Comparison of ENCODE assay signal across 8 cellular contexts in genomic region chr11:61162092-61162935, GRCh38. TPM values are rescaled to one million over a fixed set of nuclear protein-coding genes. Genes with fewer than 3 reads are reported as not detected.
DNase-seq lines count a peak whose midpoint lies in the region; ATAC-seq, FAIRE-seq and TF ChIP-seq lines count a peak whose summit lies in the region.

No MANE protein-coding gene starts in this region.

- H3K4me3 ChIP-seq in OCI-LY1 (ENCODE audit: low read depth, low read length, poor library complexity, severe bottlenecking) = peak overlapping the region; percentile 90
- H3K4me3 ChIP-seq in HepG2 (replicated peaks in 1 of 3; ENCODE audit: insufficient read depth in 1 of 3, low read depth in 2 of 3, low read length in 3 of 3) = peak overlapping the region; percentile 71 to 87 (median 84)
- peak overlapping the region; percentile 80 to 94 (median 86) for H3K4me3 ChIP-seq in subcutaneous abdominal adipose tissue (ENCODE audit: low read depth in 1 of 5, low read length in 5 of 5)

- CTCF ChIA-PET in MCF 10A (lab: Yijun Ruan, JAX) = no interaction called here
- CTCF ChIA-PET in HepG2 (lab: Yijun Ruan, JAX; ENCODE audit: low intra/inter-chr PET ratio, low total read pairs) = no interaction called here

- TF ChIP-seq CTCF in OCI-LY1 (IDR thresholded peaks at IDR 0.05; ENCODE audit: low read length) = no peak
- TF ChIP-seq CTCF in MCF 10A (IDR thresholded peaks at IDR 0.05; ENCODE audit: unreplicated experiment) = no peak
- no peak for TF ChIP-seq CTCF in HepG2 (CRISPR knock-in tag; IDR thresholded peaks at IDR 0.05)

- H3K9ac ChIP-seq in OCI-LY1 (ENCODE audit: low read length) = peak overlapping the region; percentile 81
- H3K9ac ChIP-seq in HepG2 (ENCODE audit: insufficient read depth, low read depth, low read length) = peak overlapping the region; percentile 87
- peak overlapping the region; percentile 81 to 90 (median 88) for H3K9ac ChIP-seq in subcutaneous abdominal adipose tissue (ENCODE audit: low read length in 5 of 5)

- 0 out of 2 replicates have a peak overlapping the region, but pooled peaks have one; percentile 4 for H2AFZ ChIP-seq in OCI-LY1 (ENCODE audit: low read length)
- no peak overlapping the region for H2AFZ ChIP-seq in HepG2 (ENCODE audit: low read length)

- POLR2A ChIA-PET in MCF 10A (lab: Yijun Ruan, JAX) = interaction anchor here (0.6 to 5.2 kb wide), 4 partner anchors 10 to 321 kb away, joined by 3 to 43 read pairs (median 4); partner anchors contain the start of gene TMEM109
- POLR2A ChIA-PET in HepG2 (lab: Yijun Ruan, JAX) = interaction anchor here (0.8 to 1.1 kb wide), 3 partner anchors 50 to 256 kb away, joined by 3 read pairs; partner anchors contain the start of gene PRPF19

- peak; percentile 64 for DNase-seq in Ammon's horn (ENCODE audit: low spot score)
- DNase-seq in H54 (ENCODE audit: insufficient read length, low spot score) = peak; percentile 53
- DNase-seq in MCF 10A (ENCODE audit: unreplicated experiment) = peak; percentile 60
- DNase-seq in HepG2 (ENCODE audit: low spot score) = peak; percentile 69

- H3K9me2 ChIP-seq in OCI-LY1 (ENCODE audit: low read depth, low read length) = no peaks in the 10 kb centered on the region

- no peak for TF ChIP-seq POLR2A in H54 (IDR thresholded peaks at IDR 0.05; ENCODE audit: low read depth, low read length)
- peak in 1 of 2 experiments; percentile 38; a peak in 1 of 4 replicates for TF ChIP-seq POLR2A in HepG2 (IDR thresholded peaks at IDR 0.05; ENCODE audit: insufficient read depth in 1 of 2, low read depth in 2 of 2, low read length in 2 of 2)

- no peaks in the 10 kb centered on the region for H4K20me1 ChIP-seq in OCI-LY1 (ENCODE audit: insufficient read depth, low read length)
- H4K20me1 ChIP-seq in HepG2 (ENCODE audit: insufficient read depth, low read length) = no peaks in the 10 kb centered on the region

- peaks cover 27% of the 10 kb centered on the region for H3K4me1 Mint-ChIP-seq in MCF 10A (ENCODE audit: insufficient read depth, unreplicated experiment)

- ATAC-seq in HepG2 = peak; percentile 11; the same call in 1 of the 3 replicates
- no peak for ATAC-seq in HG03378 (IDR thresholded peaks at IDR 0.05; ENCODE audit: unreplicated experiment)
- ATAC-seq in GM21526 (IDR thresholded peaks at IDR 0.05; ENCODE audit: low FRiP score, unreplicated experiment) = no peak

- H3K4me1 ChIP-seq in OCI-LY1 (ENCODE audit: insufficient read depth, low read length, severe bottlenecking) (peaks cover 26% of the 10 kb centered on the region), HepG2 (ENCODE audit: insufficient read depth, low read length) (peaks cover 65% of the 10 kb centered on the region), subcutaneous abdominal adipose tissue (ENCODE audit: control insufficient read depth in 5 of 5, insufficient read depth in 5 of 5, low read length in 5 of 5) (peaks cover 5 to 37% (median 32%) of the 10 kb centered on the region in 5 donors)

- no peaks in the 10 kb centered on the region for H3K36me3 Mint-ChIP-seq in MCF 10A (ENCODE audit: insufficient read depth, unreplicated experiment)

- intact Hi-C loops in MCF 10A (cut with micrococcal nuclease) (loop anchor here (10.0 kb wide), 1 partner anchor 248 kb away; the partner anchor contains the start of gene TMEM109), HepG2 (cut with micrococcal nuclease; ENCODE audit: unreplicated experiment) (no loop called here)

- WGBS in HepG2 (ENCODE audit: low lambda C conversion rate) = 71% methylated on average over 8 of the region's 8 CpGs

- FAIRE-seq in H54 (lab: Jason Lieb, UNC) (no peak), HepG2 (lab: Jason Lieb, UNC) (peak; percentile 72)

- H3K27ac ChIP-seq in OCI-LY1 (ENCODE audit: low read depth, low read length, poor library complexity, severe bottlenecking) (peak overlapping the region; percentile 89), HepG2 (ENCODE audit: extremely low read length, insufficient read depth, low read length) (peak overlapping the region; percentile 96), subcutaneous abdominal adipose tissue (ENCODE audit: low read depth, low read length) (peak overlapping the region; percentile 93)

- in situ Hi-C loops in HepG2 (cut with HindIII; ENCODE audit: extremely low pct_ligation_motif_present, low pct_unique_long_range_greater_than_20kb) = no loop called here

- peak overlapping the region; percentile 89 for H3K4me3 Mint-ChIP-seq in MCF 10A (ENCODE audit: unreplicated experiment)

- H3K79me2 ChIP-seq in OCI-LY1 (ENCODE audit: insufficient read depth, low read length) = no peaks in the 10 kb centered on the region
- peaks cover 22% of the 10 kb centered on the region for H3K79me2 ChIP-seq in HepG2 (ENCODE audit: insufficient read depth, low read length)

- TF ChIP-seq RAD21 in HepG2 (CRISPR knock-in tag; IDR thresholded peaks at IDR 0.05) = no peak

- H3F3A ChIP-seq in OCI-LY1 (ENCODE audit: insufficient read depth, low read length) = peaks cover 6% of the 10 kb centered on the region; the same call in 1 of the 2 replicates

- H3K27me3 ChIP-seq in OCI-LY1 (ENCODE audit: insufficient read depth, low read length) (peaks cover under 1% of the 10 kb centered on the region; the same call in 1 of the 2 replicates), HepG2 (ENCODE audit: control insufficient read depth in 1 of 2, insufficient read depth in 2 of 2, low read length in 2 of 2) (no peaks in the 10 kb centered on the region; a peak in 1 of 5 replicates), subcutaneous abdominal adipose tissue (ENCODE audit: control insufficient read depth in 5 of 5, insufficient read depth in 4 of 5, low read length in 5 of 5) (no peaks in the 10 kb centered on the region)

- H3K27ac Mint-ChIP-seq in MCF 10A (ENCODE audit: low read depth, unreplicated experiment) = peak overlapping the region; percentile 96

- H3K4me2 ChIP-seq in OCI-LY1 (ENCODE audit: low read length) = peak overlapping the region; percentile 99
- peak overlapping the region; percentile 99 for H3K4me2 ChIP-seq in HepG2 (ENCODE audit: low read depth, low read length)

- BruUV-seq in MCF 10A (replicated peaks; lab: Mats Ljungman, UMichigan) = TSS peak; percentile 92
- no TSS peak for BruUV-seq in HepG2 (replicated peaks; lab: Mats Ljungman, UMichigan)

- TF ChIP-seq EP300 in HepG2 (IDR thresholded peaks at IDR 0.05; ENCODE audit: low read depth in 2 of 2, low read length in 2 of 2) (no peak), HepG2 (CRISPR knock-in tag; IDR thresholded peaks at IDR 0.05; ENCODE audit: borderline replicate concordance) (no peak)

- no peaks in the 10 kb centered on the region for H3K27me3 Mint-ChIP-seq in MCF 10A (ENCODE audit: insufficient read depth, unreplicated experiment)

- H3K9me3 Mint-ChIP-seq in MCF 10A (ENCODE audit: unreplicated experiment) = no peaks in the 10 kb centered on the region

- H3K36me3 ChIP-seq in OCI-LY1 (ENCODE audit: insufficient read depth, low read length) = peaks cover 5% of the 10 kb centered on the region; the same call in 1 of the 2 replicates
- H3K36me3 ChIP-seq in HepG2 (replicated peaks in 1 of 2; ENCODE audit: control insufficient read depth in 1 of 2, insufficient read depth in 2 of 2, low read length in 2 of 2) = peaks cover 0 to 7% of the 10 kb centered on the region in 2 experiments; a peak in 1 of 5 replicates
- peaks cover 0 to 4% (median 0%) of the 10 kb centered on the region in 5 donors for H3K36me3 ChIP-seq in subcutaneous abdominal adipose tissue (ENCODE audit: control insufficient read depth in 5 of 5, insufficient read depth in 5 of 5, low read length in 5 of 5)

- H3K9me3 ChIP-seq in OCI-LY1 (ENCODE audit: low read length) (no peaks in the 10 kb centered on the region), HepG2 (ENCODE audit: low read length) (no peaks in the 10 kb centered on the region), subcutaneous abdominal adipose tissue (ENCODE audit: control insufficient read depth in 5 of 5, low read length in 5 of 5) (no peaks in the 10 kb centered on the region)

RNA-seq across cellular contexts. Expression of gene VPS37C, which starts 1.1 kb away (rescaled TPM):
- total RNA-seq in MCF 10A (2022) (20.5 and 23.3 TPM in 2 replicates), HepG2 (2016; rRNA removed; fragmentation: Illumina TruSeq; extraction: Trizol) (8.0 and 8.8 TPM in 2 replicates)
- 5.5 and 8.1 TPM in 2 replicates for total RNA-seq in HepG2 (2016; cell fraction: cytosol; rRNA removed; fragmentation: Illumina TruSeq; extraction: Trizol; ENCODE audit: low read depth)
- total RNA-seq in HepG2 (2016; cell fraction: insoluble cytoplasmic fraction; rRNA removed; fragmentation: Illumina TruSeq; extraction: Trizol) = 6.1 and 10.4 TPM in 2 replicates
- total RNA-seq in HepG2 (2016; cell fraction: membrane; rRNA removed; fragmentation: Illumina TruSeq; extraction: Trizol) = 9.9 and 11.8 TPM in 2 replicates
- 6.8 and 8.7 TPM in 2 replicates for total RNA-seq in HepG2 (2016; cell fraction: nucleus; rRNA removed; fragmentation: Illumina TruSeq; extraction: Trizol)
- polyA plus RNA-seq in HepG2 (2011; rRNA removed) = 7.5 and 8.8 TPM in 2 replicates
- 7.1 and 8.8 TPM in 2 replicates for polyA plus RNA-seq in HepG2 (2011; cell fraction: cytosol; rRNA removed)
- 17.8 and 18.7 TPM in 2 replicates for polyA plus RNA-seq in HepG2 (2011; cell fraction: nucleus; rRNA removed)
- polyA plus RNA-seq in HepG2 (2012) = 9.1 and 10.1 TPM in 2 replicates
- polyA plus RNA-seq in HepG2 (2016; cell fraction: cytosol; fragmentation: Illumina TruSeq; extraction: Trizol; ENCODE audit: low read depth) = 3.4 and 4.2 TPM in 2 replicates
- polyA plus RNA-seq in HepG2 (2016; cell fraction: insoluble cytoplasmic fraction; fragmentation: Illumina TruSeq; extraction: Trizol; ENCODE audit: low read depth) = 8.1 and 12.2 TPM in 2 replicates
- 8.7 and 10.6 TPM in 2 replicates for polyA plus RNA-seq in HepG2 (2016; cell fraction: membrane; fragmentation: Illumina TruSeq; extraction: Trizol; ENCODE audit: low read depth)
- polyA plus RNA-seq in HepG2 (2016; cell fraction: nucleus; fragmentation: Illumina TruSeq; extraction: Trizol; ENCODE audit: insufficient read depth, low read depth) = 14.6 and 15.9 TPM in 2 replicates
- polyA minus RNA-seq in HepG2 (2011; rRNA and poly(A)+ RNA removed; ENCODE audit: low replicate concordance) = 9.3 and 11.0 TPM in 2 replicates
- 2.6 and 4.1 TPM in 2 replicates for polyA minus RNA-seq in HepG2 (2011; cell fraction: cytosol; rRNA and poly(A)+ RNA removed)
- 7.6 and 10.3 TPM in 2 replicates for polyA minus RNA-seq in HepG2 (2011; cell fraction: nucleus; rRNA and poly(A)+ RNA removed)

RNA-seq across cellular contexts. Expression of gene PGA3, which starts 41.0 kb away (rescaled TPM):
- not detected in 2 replicates for total RNA-seq in MCF 10A (2022)
- total RNA-seq in HepG2 (2016; rRNA removed; fragmentation: Illumina TruSeq; extraction: Trizol) = not detected in 2 replicates
- not detected in 2 replicates for total RNA-seq in HepG2 (2016; cell fraction: cytosol; rRNA removed; fragmentation: Illumina TruSeq; extraction: Trizol; ENCODE audit: low read depth)
- total RNA-seq in HepG2 (2016; cell fraction: insoluble cytoplasmic fraction; rRNA removed; fragmentation: Illumina TruSeq; extraction: Trizol) = not detected in 2 replicates
- total RNA-seq in HepG2 (2016; cell fraction: membrane; rRNA removed; fragmentation: Illumina TruSeq; extraction: Trizol) = not detected in 2 replicates
- total RNA-seq in HepG2 (2016; cell fraction: nucleus; rRNA removed; fragmentation: Illumina TruSeq; extraction: Trizol) = not detected in 2 replicates
- not detected in 2 replicates for polyA plus RNA-seq in HepG2 (2011; rRNA removed)
- polyA plus RNA-seq in HepG2 (2011; cell fraction: cytosol; rRNA removed) = not detected in 2 replicates
- not detected in 2 replicates for polyA plus RNA-seq in HepG2 (2011; cell fraction: nucleus; rRNA removed)
- not detected in 2 replicates for polyA plus RNA-seq in HepG2 (2012)
- polyA plus RNA-seq in HepG2 (2016; cell fraction: cytosol; fragmentation: Illumina TruSeq; extraction: Trizol; ENCODE audit: low read depth) = not detected in 2 replicates
- not detected in 2 replicates for polyA plus RNA-seq in HepG2 (2016; cell fraction: insoluble cytoplasmic fraction; fragmentation: Illumina TruSeq; extraction: Trizol; ENCODE audit: low read depth)
- not detected in 2 replicates for polyA plus RNA-seq in HepG2 (2016; cell fraction: membrane; fragmentation: Illumina TruSeq; extraction: Trizol; ENCODE audit: low read depth)
- polyA plus RNA-seq in HepG2 (2016; cell fraction: nucleus; fragmentation: Illumina TruSeq; extraction: Trizol; ENCODE audit: insufficient read depth, low read depth) = not detected in 2 replicates
- not detected in 2 replicates for polyA minus RNA-seq in HepG2 (2011; rRNA and poly(A)+ RNA removed; ENCODE audit: low replicate concordance)
- not detected in 2 replicates for polyA minus RNA-seq in HepG2 (2011; cell fraction: cytosol; rRNA and poly(A)+ RNA removed)
- polyA minus RNA-seq in HepG2 (2011; cell fraction: nucleus; rRNA and poly(A)+ RNA removed) = not detected in 2 replicates

RNA-seq across cellular contexts. Expression of gene PGA4, which starts 59.8 kb away (rescaled TPM):
- total RNA-seq in MCF 10A (2022) (not detected in 2 replicates), HepG2 (2016; rRNA removed; fragmentation: Illumina TruSeq; extraction: Trizol) (not detected in 2 replicates)
- total RNA-seq in HepG2 (2016; cell fraction: cytosol; rRNA removed; fragmentation: Illumina TruSeq; extraction: Trizol; ENCODE audit: low read depth) = not detected in 2 replicates
- total RNA-seq in HepG2 (2016; cell fraction: insoluble cytoplasmic fraction; rRNA removed; fragmentation: Illumina TruSeq; extraction: Trizol) = not detected in 2 replicates
- total RNA-seq in HepG2 (2016; cell fraction: membrane; rRNA removed; fragmentation: Illumina TruSeq; extraction: Trizol) = not detected in 2 replicates
- not detected in 2 replicates for total RNA-seq in HepG2 (2016; cell fraction: nucleus; rRNA removed; fragmentation: Illumina TruSeq; extraction: Trizol)
- polyA plus RNA-seq in HepG2 (2011; rRNA removed) = not detected in 2 replicates
- not detected in 2 replicates for polyA plus RNA-seq in HepG2 (2011; cell fraction: cytosol; rRNA removed)
- polyA plus RNA-seq in HepG2 (2011; cell fraction: nucleus; rRNA removed) = not detected in 2 replicates
- 0.17 TPM in 1 of 2 replicates, not detected in the other for polyA plus RNA-seq in HepG2 (2012)
- not detected in 2 replicates for polyA plus RNA-seq in HepG2 (2016; cell fraction: cytosol; fragmentation: Illumina TruSeq; extraction: Trizol; ENCODE audit: low read depth)
- polyA plus RNA-seq in HepG2 (2016; cell fraction: insoluble cytoplasmic fraction; fragmentation: Illumina TruSeq; extraction: Trizol; ENCODE audit: low read depth) = not detected in 2 replicates
- polyA plus RNA-seq in HepG2 (2016; cell fraction: membrane; fragmentation: Illumina TruSeq; extraction: Trizol; ENCODE audit: low read depth) = not detected in 2 replicates
- not detected in 2 replicates for polyA plus RNA-seq in HepG2 (2016; cell fraction: nucleus; fragmentation: Illumina TruSeq; extraction: Trizol; ENCODE audit: insufficient read depth, low read depth)
- 0.04 TPM in 1 of 2 replicates, not detected in the other for polyA minus RNA-seq in HepG2 (2011; rRNA and poly(A)+ RNA removed; ENCODE audit: low replicate concordance)
- polyA minus RNA-seq in HepG2 (2011; cell fraction: cytosol; rRNA and poly(A)+ RNA removed) = not detected in 2 replicates
- not detected in 2 replicates for polyA minus RNA-seq in HepG2 (2011; cell fraction: nucleus; rRNA and poly(A)+ RNA removed)
